Comparison of ENCODE assay signal across 8 cellular contexts in the genomic region with DNA sequence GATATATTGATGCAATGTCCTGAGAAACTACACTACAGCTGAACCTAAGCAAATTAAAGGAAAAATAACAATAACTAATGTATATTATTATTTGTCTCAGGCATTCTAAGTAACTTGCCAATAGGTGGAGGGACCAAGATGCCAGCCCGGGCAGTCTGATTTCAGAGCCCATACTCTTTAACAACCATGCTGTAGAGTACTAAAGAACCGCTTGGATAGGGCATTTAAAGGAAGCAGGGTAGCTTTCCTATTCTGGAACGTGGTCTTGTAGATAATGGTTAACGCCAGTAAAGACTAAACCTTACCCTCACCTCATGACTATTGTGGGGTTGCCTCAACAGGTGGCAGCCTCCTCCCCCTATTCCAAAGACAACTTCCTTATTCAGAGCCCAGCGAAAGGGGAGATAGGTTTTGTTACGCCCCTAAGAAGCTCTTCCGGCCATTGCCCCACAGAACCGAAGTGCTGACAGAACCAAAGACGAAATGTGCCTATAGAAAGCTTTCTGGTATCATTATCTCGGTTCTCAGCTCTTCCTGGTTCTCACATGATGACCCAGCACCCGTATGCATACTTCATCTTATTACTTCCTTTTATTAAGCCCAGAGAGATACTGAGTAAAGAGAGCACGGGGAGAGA. TPM values are rescaled to one million over a fixed set of nuclear protein-coding genes. Genes with fewer than 3 reads are reported as not detected.
DNase-seq lines count a peak whose midpoint lies in the region; ATAC-seq and TF ChIP-seq lines count a peak whose summit lies in the region.

No MANE protein-coding gene starts in this region.

- POLR2A ChIA-PET in naive thymus-derived CD8-positive, alpha-beta T cell (lab: Charles Lee): interaction anchor here (0.6 to 4.7 kb wide), 31 partner anchors 8 to 627 kb away, joined by 3 to 96 read pairs (median 5); a partner anchor contains a TSS

- H3K4me3 Mint-ChIP-seq in naive thymus-derived CD8-positive, alpha-beta T cell: peak overlapping the region; percentile 88 to 100 (median 96)
- peak overlapping the region; percentile 91 for H3K4me3 Mint-ChIP-seq in type B pancreatic cell

- peak overlapping the region; percentile 86 to 98 (median 91) for H3K4me3 ChIP-seq in esophagus squamous epithelium

- TF ChIP-seq POLR2A in esophagus squamous epithelium (IDR thresholded peaks at IDR 0.05): no peak

- H3K36me3 Mint-ChIP-seq in naive thymus-derived CD8-positive, alpha-beta T cell: peaks cover 0 to 10% (median 0%) of the 10 kb centered on the region in 3 donors
- H3K36me3 Mint-ChIP-seq in type B pancreatic cell: no peaks in the 10 kb centered on the region

- H3K4me1 ChIP-seq in esophagus squamous epithelium: peaks cover 6 to 59% (median 12%) of the 10 kb centered on the region in 3 donors

- WGBS in esophagus squamous epithelium, 2 donors: 0 to 2% methylated on average over 12 of the region's 12 CpGs

- no peaks in the 10 kb centered on the region for H3K27me3 Mint-ChIP-seq in naive thymus-derived CD8-positive, alpha-beta T cell
- H3K27me3 Mint-ChIP-seq in type B pancreatic cell: no peaks in the 10 kb centered on the region

- H3K9me3 ChIP-seq in esophagus squamous epithelium: no peaks in the 10 kb centered on the region

- TF ChIP-seq CTCF in esophagus squamous epithelium (IDR thresholded peaks at IDR 0.05) (no peak), type B pancreatic cell (conservative IDR thresholded peaks at IDR 0.05) (no peak)

- DNase-seq in Ammon's horn (ENCODE audit: low spot score) (peak; percentile 70), NCI-H748 (lab: John Stamatoyannopoulos, UW; ENCODE audit: unreplicated experiment) (peak; percentile 62), esophagus squamous epithelium (lab: John Stamatoyannopoulos, UW) (no peak), type B pancreatic cell (ENCODE audit: extremely low spot score, unreplicated experiment) (no peak)
- DNase-seq in activated CD8-positive, alpha-beta memory T cell treated with anti-CD3 and anti-CD28 coated beads, Interleukin-2, amount 50 U/mL, for 48 hours: peak; percentile 61
- DNase-seq in naive thymus-derived CD8-positive, alpha-beta T cell: peak in 7 of 10 donors; percentile 12 to 78 (median 54)

- peak; percentile 46 for ATAC-seq in GM18909 (IDR thresholded peaks at IDR 0.05; ENCODE audit: poor library complexity, unreplicated experiment)
- ATAC-seq in HG03135 (IDR thresholded peaks at IDR 0.05; ENCODE audit: unreplicated experiment): peak; percentile 36
- ATAC-seq in naive thymus-derived CD8-positive, alpha-beta T cell: peak; percentile 48 to 51

- H3K4me1 Mint-ChIP-seq in naive thymus-derived CD8-positive, alpha-beta T cell: peaks cover 13 to 18% (median 16%) of the 10 kb centered on the region in 4 donors
- H3K4me1 Mint-ChIP-seq in type B pancreatic cell (ENCODE audit: unreplicated experiment): peaks cover 18% of the 10 kb centered on the region

- no peaks in the 10 kb centered on the region for H3K27me3 ChIP-seq in esophagus squamous epithelium

- peak overlapping the region; percentile 97 to 99 (median 98) for H3K27ac ChIP-seq in esophagus squamous epithelium

- intact Hi-C loops in esophagus squamous epithelium (cut with DNase I): no loop called here

- no peaks in the 10 kb centered on the region for H3K9me3 Mint-ChIP-seq in naive thymus-derived CD8-positive, alpha-beta T cell
- H3K9me3 Mint-ChIP-seq in type B pancreatic cell: no peaks in the 10 kb centered on the region

- H3K27ac Mint-ChIP-seq in naive thymus-derived CD8-positive, alpha-beta T cell: peak overlapping the region; percentile 86 to 99 (median 98)
- peak overlapping the region; percentile 96 for H3K27ac Mint-ChIP-seq in type B pancreatic cell

- no peaks in the 10 kb centered on the region for H3K36me3 ChIP-seq in esophagus squamous epithelium

RNA-seq across cellular contexts. Expression of a gene that starts 0.7 kb away (rescaled TPM):
- total RNA-seq in esophagus squamous epithelium (10 to 100 TPM; 40.1 to 56.4 (median 43.9) TPM), type B pancreatic cell (ENCODE audit: low replicate concordance) (48.8 and 58.8 TPM in 2 replicates)
- total RNA-seq in naive thymus-derived CD8-positive, alpha-beta T cell: 10 to 100 TPM; 64.6 to 65.4 TPM
- 10 to 100 TPM; 41.7 to 72.6 (median 63.4) TPM for polyA plus RNA-seq in naive thymus-derived CD8-positive, alpha-beta T cell

Comparison
In these comparisons a context has a peak if more than half of its experiments do, and no peak if none do; other contexts are left out.
1. DNase-seq: peak in Ammon's horn (single experiment), NCI-H748 (single experiment), activated CD8-positive, alpha-beta memory T cell treated with anti-CD3 and anti-CD28 coated beads, Interleukin-2, amount 50 U/mL, for 48 hours (single experiment) and naive thymus-derived CD8-positive, alpha-beta T cell (7 of 10); none in esophagus squamous epithelium (single experiment) and type B pancreatic cell (single experiment).
2. Peak in every context shown above with its lines, with median percentiles within 50 percentile points of each other: ATAC-seq.